In the genomic region with DNA sequence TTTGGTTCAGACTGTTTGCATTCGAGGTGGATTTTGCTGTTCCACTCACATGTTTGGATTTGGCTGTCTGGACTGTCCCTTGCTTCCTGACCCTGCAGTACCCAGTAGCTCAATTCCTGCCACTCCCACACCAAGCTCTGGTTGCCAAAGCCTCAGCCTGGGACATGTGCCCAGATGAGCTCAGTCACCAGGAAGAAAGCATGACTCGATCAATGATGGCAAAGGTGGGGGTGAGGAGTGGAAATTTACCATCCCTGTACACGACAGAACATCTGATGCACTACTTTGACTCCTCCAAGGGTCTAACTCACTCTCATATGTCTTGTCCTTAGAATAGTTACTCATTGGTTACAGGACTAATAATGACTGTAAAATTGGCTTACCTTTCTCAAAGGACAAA, we compare ENCODE assay signal across 13 cellular contexts. TPM values are rescaled to one million over a fixed set of nuclear protein-coding genes. Genes with fewer than 3 reads are reported as not detected.
DNase-seq lines count a peak whose midpoint lies in the region; TF ChIP-seq lines count a peak whose summit lies in the region.
"Had no signal": no experiment of that assay in that cellular context is flagged by ENCODE, and none has a peak within 500 bp of the region (broad histone marks: within the 10 kb centered on the region; RNA-seq: fewer than 3 reads in every experiment).

No MANE protein-coding gene starts in this region.

- H3K4me3 ChIP-seq in SK-N-SH (ENCODE audit: low read depth in 2 of 2, low read length in 1 of 2) = no peak overlapping the region
- H3K4me3 ChIP-seq in fibroblast of lung (replicated peaks in 1 of 4; ENCODE audit: control extremely low read depth in 1 of 4, insufficient read depth in 1 of 4, low read depth in 3 of 4, low read length in 4 of 4) = no peak overlapping the region
- H3K4me3 ChIP-seq: cardiac muscle cell, SK-N-MC had no signal

- 0 out of 2 replicates have a peak overlapping the region, but pooled peaks have one; percentile 7 for H3K4me2 ChIP-seq in SK-N-SH
- peak overlapping the region; percentile 18 for H3K4me2 ChIP-seq in fibroblast of lung (ENCODE audit: extremely low read depth, insufficient read depth, low read length)

- H3K9ac ChIP-seq in SK-N-SH (no peak overlapping the region), fibroblast of lung (ENCODE audit: insufficient read depth, low read length) (no peak overlapping the region)
- H3K9ac ChIP-seq: parathyroid adenoma had no signal

- peak in 1 of 2 experiments; percentile 76; a peak in 2 of 4 replicates for TF ChIP-seq EP300 in SK-N-SH (IDR thresholded peaks at IDR 0.05; ENCODE audit: borderline replicate concordance in 1 of 2, low read depth in 1 of 2, low read length in 1 of 2)

- 9% methylated on average over 3 of the region's 3 CpGs for WGBS in SK-N-SH (ENCODE audit: low lambda C conversion rate)

- H3K27ac ChIP-seq in SK-N-SH (ENCODE audit: low read depth in 2 of 2, low read length in 1 of 2) (peak overlapping the region in 1 of 2 experiments; percentile 45; a peak in 2 of 4 replicates), fibroblast of lung (ENCODE audit: insufficient read depth, low read length) (no peak overlapping the region)
- H3K27ac ChIP-seq: cardiac muscle cell, parathyroid adenoma, SK-N-MC had no signal

- CTCF ChIA-PET in SK-N-SH (lab: Yijun Ruan, JAX) = no interaction called here

- H3K79me2 ChIP-seq in SK-N-SH (ENCODE audit: insufficient read depth) = no peaks in the 10 kb centered on the region
- H3K79me2 ChIP-seq in fibroblast of lung (ENCODE audit: control insufficient read depth, insufficient read depth, low read length) = no peaks in the 10 kb centered on the region
- H3K79me2 ChIP-seq: parathyroid adenoma had no signal

- no peaks in the 10 kb centered on the region for H3K36me3 ChIP-seq in SK-N-SH (replicated peaks in 1 of 2; ENCODE audit: control insufficient read depth in 1 of 2, insufficient read depth in 2 of 2, low read length in 1 of 2)
- no peaks in the 10 kb centered on the region for H3K36me3 ChIP-seq in fibroblast of lung (ENCODE audit: control insufficient read depth, insufficient read depth, low read length)
- H3K36me3 ChIP-seq: cardiac muscle cell had no signal

- peaks cover 5% of the 10 kb centered on the region for H3F3A ChIP-seq in SK-N-SH (replicated peaks; ENCODE audit: insufficient read depth)

- H3K9me2 ChIP-seq in SK-N-SH = no peaks in the 10 kb centered on the region

- H3K27me3 ChIP-seq in SK-N-SH (ENCODE audit: insufficient read depth) (no peaks in the 10 kb centered on the region), fibroblast of lung (ENCODE audit: control insufficient read depth, insufficient read depth, low read length) (no peaks in the 10 kb centered on the region)
- H3K27me3 ChIP-seq: cardiac muscle cell had no signal

- peak; percentile 59 for DNase-seq in EH (ENCODE audit: low read depth)
- no peak for DNase-seq in SK-N-SH
- peak; percentile 75 to 90 for DNase-seq in fibroblast of lung (ENCODE audit: low read depth in 2 of 2)
- peak; percentile 61 for DNase-seq in occipital lobe (lab: John Stamatoyannopoulos, UW)
- no peak for DNase-seq in hepatic stellate cell (ENCODE audit: low spot score)
- DNase-seq in GM19238 (ENCODE audit: insufficient read length, low spot score) = no peak
- no peak for DNase-seq in RKO (ENCODE audit: low spot score)
- DNase-seq in NCI-H1048 (lab: John Stamatoyannopoulos, UW) = no peak
- DNase-seq: NCI-H2171 had no signal

- no peak for TF ChIP-seq RAD21 in SK-N-SH (IDR thresholded peaks at IDR 0.05; ENCODE audit: low read length)

- H3K4me1 ChIP-seq in SK-N-SH (ENCODE audit: control insufficient read depth in 1 of 2, insufficient read depth in 2 of 2, low read depth in 1 of 2, low read length in 1 of 2) = peaks cover 2 to 3% of the 10 kb centered on the region in 2 experiments; a peak in 1 of 4 replicates
- H3K4me1 ChIP-seq in fibroblast of lung (ENCODE audit: control insufficient read depth, extremely low read depth, insufficient read depth, low read length) = peaks cover 2% of the 10 kb centered on the region
- H3K4me1 ChIP-seq: parathyroid adenoma had no signal

- TF ChIP-seq CTCF in SK-N-SH (IDR thresholded peaks at IDR 0.05) (no peak), fibroblast of lung (conservative IDR thresholded peaks at IDR 0.05 in 1 of 2, IDR thresholded peaks at IDR 0.05 in 1 of 2; ENCODE audit: low read depth in 1 of 2, low read length in 2 of 2) (no peak)

- no peak overlapping the region for H2AFZ ChIP-seq in SK-N-SH (ENCODE audit: low read depth)
- no peak overlapping the region for H2AFZ ChIP-seq in fibroblast of lung (ENCODE audit: low read length)
- H2AFZ ChIP-seq: parathyroid adenoma had no signal

- no peaks in the 10 kb centered on the region for H4K20me1 ChIP-seq in SK-N-SH (ENCODE audit: insufficient read depth)
- H4K20me1 ChIP-seq in fibroblast of lung (ENCODE audit: control insufficient read depth, extremely low read depth, insufficient read depth, low read length) = no peaks in the 10 kb centered on the region

- POLR2A ChIA-PET in SK-N-SH (lab: Yijun Ruan, JAX) = no interaction called here

- H3K9me3 ChIP-seq in SK-N-SH (no peaks in the 10 kb centered on the region), fibroblast of lung (ENCODE audit: control insufficient read depth, insufficient read depth, low read depth, low read length) (no peaks in the 10 kb centered on the region)

TF ChIP-seq in SK-N-SH, 30 proteins besides CTCF, POLR2A, EP300 and RAD21:
- TF ChIP-seq FOXM1 (IDR thresholded peaks at IDR 0.05; ENCODE audit: low read depth) = no peak
- peak; percentile 37; the same call in 1 of the 2 replicates for TF ChIP-seq MAX (IDR thresholded peaks at IDR 0.05; ENCODE audit: low read depth)
- TF ChIP-seq GATA2 (CRISPR knock-in tag; IDR thresholded peaks at IDR 0.05) = no peak
- TF ChIP-seq EZH2phosphoT487 (IDR thresholded peaks at IDR 0.05; ENCODE audit: borderline replicate concordance, low read depth) = no peak
- TF ChIP-seq NRF1 (IDR thresholded peaks at IDR 0.05; ENCODE audit: low read depth, low read length) = no peak
- no peak for TF ChIP-seq RFX5 (IDR thresholded peaks at IDR 0.05; ENCODE audit: low read length)
- TF ChIP-seq TCF12 (IDR thresholded peaks at IDR 0.05) = peak; percentile 74; the same call in 1 of the 2 replicates
- TF ChIP-seq RXRA (IDR thresholded peaks at IDR 0.05; ENCODE audit: borderline replicate concordance, low read depth) = peak; percentile 54; the same call in 1 of the 2 replicates
- TF ChIP-seq SIN3A (IDR thresholded peaks at IDR 0.05; ENCODE audit: borderline replicate concordance, low read depth, low read length) = no peak
- TF ChIP-seq, protein P1, sequence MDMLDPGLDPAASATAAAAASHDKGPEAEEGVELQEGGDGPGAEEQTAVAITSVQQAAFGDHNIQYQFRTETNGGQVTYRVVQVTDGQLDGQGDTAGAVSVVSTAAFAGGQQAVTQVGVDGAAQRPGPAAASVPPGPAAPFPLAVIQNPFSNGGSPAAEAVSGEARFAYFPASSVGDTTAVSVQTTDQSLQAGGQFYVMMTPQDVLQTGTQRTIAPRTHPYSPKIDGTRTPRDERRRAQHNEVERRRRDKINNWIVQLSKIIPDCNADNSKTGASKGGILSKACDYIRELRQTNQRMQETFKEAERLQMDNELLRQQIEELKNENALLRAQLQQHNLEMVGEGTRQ (IDR thresholded peaks at IDR 0.05; ENCODE audit: borderline replicate concordance, low read depth, low read length) = no peak
- TF ChIP-seq CHD2 (IDR thresholded peaks at IDR 0.05; ENCODE audit: low read length, partially characterized antibody) = no peak
- no peak for TF ChIP-seq TAF1 (IDR thresholded peaks at IDR 0.05; ENCODE audit: borderline replicate concordance, low read depth, low read length)
- TF ChIP-seq FOSL2 (IDR thresholded peaks at IDR 0.05; ENCODE audit: borderline replicate concordance, low read depth) = peak; percentile 70; the same call in 1 of the 2 replicates
- TF ChIP-seq JUND (IDR thresholded peaks at IDR 0.05) = peak; percentile 63
- TF ChIP-seq POLR2AphosphoS5 (IDR thresholded peaks at IDR 0.05; ENCODE audit: low read depth, low read length) = no peak
- TF ChIP-seq FOXJ3 (CRISPR knock-in tag; IDR thresholded peaks at IDR 0.05) = no peak
- 0 out of 2 replicates have a peak, but pooled peaks have one; percentile 9 for TF ChIP-seq USF1 (IDR thresholded peaks at IDR 0.05; ENCODE audit: borderline replicate concordance, low read depth)
- TF ChIP-seq PBX3 (IDR thresholded peaks at IDR 0.05) = peak; percentile 55; the same call in 1 of the 2 replicates
- TF ChIP-seq SMC3 (IDR thresholded peaks at IDR 0.05; ENCODE audit: low read depth, low read length) = no peak
- TF ChIP-seq GABPA (IDR thresholded peaks at IDR 0.05; ENCODE audit: low read depth) = no peak
- TF ChIP-seq NFIC (IDR thresholded peaks at IDR 0.05; ENCODE audit: borderline replicate concordance) = peak; percentile 89
- no peak for TF ChIP-seq TEAD4 (IDR thresholded peaks at IDR 0.05; ENCODE audit: borderline replicate concordance, insufficient read depth)

RNA-seq across cellular contexts. Expression of gene ZNF385D, which starts 45.2 kb away (rescaled TPM):
- 1.3 and 1.8 TPM in 2 replicates for polyA plus RNA-seq in SK-N-SH (2012; rRNA removed)
- 1.2 and 1.4 TPM in 2 replicates for polyA plus RNA-seq in SK-N-SH (2012; cell fraction: cytosol; rRNA removed)
- polyA plus RNA-seq in SK-N-SH (2012; cell fraction: nucleus; rRNA removed) = 0.38 and 0.74 TPM in 2 replicates
- total RNA-seq in fibroblast of lung = 0.77 and 0.83 TPM in 2 replicates
- 1.9 and 10.2 TPM in 2 replicates for polyA plus RNA-seq in fibroblast of lung
- 1.3 and 12.9 TPM in 2 replicates for polyA plus RNA-seq in fibroblast of lung (2012)
- 0.04 and 11.2 TPM in 2 replicates for polyA minus RNA-seq in fibroblast of lung (ENCODE audit: low replicate concordance)
- total RNA-seq in occipital lobe = 14.0 TPM
- total RNA-seq: activated CD8-positive, alpha-beta memory T cell treated with anti-CD3 and anti-CD28 coated beads for 36 hours had no signal

Comparison
In these comparisons a context has a peak if more than half of its experiments do, and no peak if none do; other contexts are left out.
1. DNase-seq: peak in EH (single experiment), fibroblast of lung (2 of 2) and occipital lobe (single experiment); none in SK-N-SH (single experiment), hepatic stellate cell (single experiment), GM19238 (single experiment), RKO (single experiment) and NCI-H1048 (single experiment).